In genomic region chr2:229980440-229981184, GRCh38 we compare ENCODE assay signal across 9 cellular contexts. TPM values are rescaled to one million over a fixed set of nuclear protein-coding genes. Genes with fewer than 3 reads are reported as not detected.
DNase-seq lines count a peak whose midpoint lies in the region; ATAC-seq and TF ChIP-seq lines count a peak whose summit lies in the region.
"Had no signal": no experiment of that assay in that cellular context is flagged by ENCODE, and none has a peak within 500 bp of the region (broad histone marks: within the 10 kb centered on the region; RNA-seq: fewer than 3 reads in every experiment).

No MANE protein-coding gene starts in this region.

- H3K9me3 ChIP-seq in RWPE2 (ENCODE audit: severe bottlenecking): no peaks in the 10 kb centered on the region

- peak; percentile 86 for ATAC-seq in RWPE2 (ENCODE audit: low read depth)
- peak; percentile 83 for ATAC-seq in esophagus mucosa
- no peak for ATAC-seq in HG02571 (IDR thresholded peaks at IDR 0.05; ENCODE audit: unreplicated experiment)
- no peak for ATAC-seq in GM18861 (IDR thresholded peaks at IDR 0.05; ENCODE audit: unreplicated experiment)

- TF ChIP-seq CTCF in AG09309 (IDR thresholded peaks at IDR 0.05; ENCODE audit: control insufficient read depth, insufficient read depth, low read depth, low read length, missing control alignments): no peak
- no peak for TF ChIP-seq CTCF in RWPE2 (IDR thresholded peaks at IDR 0.05; ENCODE audit: poor library complexity, severe bottlenecking)

- H3K27ac ChIP-seq in RWPE2 (ENCODE audit: poor library complexity, severe bottlenecking): no peak overlapping the region

- H3K36me3 ChIP-seq in RWPE2 (ENCODE audit: low read depth): no peaks in the 10 kb centered on the region

- no peaks in the 10 kb centered on the region for H3K27me3 ChIP-seq in RWPE2 (ENCODE audit: insufficient read depth, poor library complexity, severe bottlenecking)

- DNase-seq in AG09309 (ENCODE audit: low read depth) (peak; percentile 27), HCEC 1CT (peak; percentile 71), RWPE2 (ENCODE audit: low spot score) (no peak), non-pigmented ciliary epithelial cell (ENCODE audit: low read depth) (peak; percentile 36), DMS153 treated with DMSO at 0.1 percent for 48 hours (lab: John Stamatoyannopoulos, UW; ENCODE audit: unreplicated experiment) (no peak)
- DNase-seq: activated naive CD8-positive, alpha-beta T cell treated with anti-CD3 and anti-CD28 coated beads, Interleukin-2, amount 10 ng/mL, durations not matched to agents 7 days and 5 days had no signal

- no peaks in the 10 kb centered on the region for H3K4me1 ChIP-seq in RWPE2 (ENCODE audit: insufficient read depth, poor library complexity, severe bottlenecking)

- H3K4me3 ChIP-seq in AG09309 (ENCODE audit: control insufficient read depth, low read depth, low read length) (no peak overlapping the region), RWPE2 (ENCODE audit: severe bottlenecking) (no peak overlapping the region)

RNA-seq across cellular contexts. Expression of gene FBXO36, which starts 58.3 kb away (rescaled TPM):
- total RNA-seq in esophagus mucosa: 1.8 TPM

RNA-seq across cellular contexts. Expression of gene TRIP12, which starts 58.8 kb away (rescaled TPM):
- total RNA-seq in esophagus mucosa: 150 TPM

Comparison
In these comparisons a context has a peak if more than half of its experiments do, and no peak if none do; other contexts are left out.
1. DNase-seq: peak in AG09309 (single experiment), HCEC 1CT (single experiment) and non-pigmented ciliary epithelial cell (single experiment); none in RWPE2 (single experiment) and DMS153 treated with DMSO at 0.1 percent for 48 hours (single experiment).
2. ATAC-seq: peak in RWPE2 (single experiment) and esophagus mucosa (single experiment); none in HG02571 (single experiment) and GM18861 (single experiment).